Comparison of ENCODE assay signal across 29 cellular contexts in the genomic region with DNA sequence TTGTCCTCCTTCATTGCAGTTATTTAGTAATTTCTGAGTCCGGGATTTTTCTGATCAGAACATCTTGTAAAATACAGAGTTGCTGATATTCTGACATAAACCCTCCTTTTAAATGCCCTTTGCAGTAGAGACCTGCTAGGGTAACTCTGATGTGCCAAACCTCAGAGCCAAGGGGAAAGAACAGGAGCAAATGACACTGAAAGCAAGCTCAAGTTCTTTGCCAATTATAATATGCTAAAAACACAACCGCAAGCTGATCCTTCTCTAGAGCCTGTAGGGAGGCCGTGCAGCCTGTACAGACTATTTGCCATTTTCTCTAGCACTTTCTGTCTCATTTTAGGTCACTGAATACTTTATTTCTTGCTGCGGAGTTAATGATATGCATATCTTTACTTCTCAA.
DNase-seq lines count a peak whose midpoint lies in the region; ATAC-seq and TF ChIP-seq lines count a peak whose summit lies in the region.
"Had no signal": no experiment of that assay in that cellular context is flagged by ENCODE, and none has a peak within 500 bp of the region (broad histone marks: within the 10 kb centered on the region; RNA-seq: fewer than 3 reads in every experiment).

No MANE protein-coding gene starts in this region.

- ATAC-seq in DND-41 (ENCODE audit: insufficient read depth, low read depth): peak; percentile 13; the same call in 2 of the 3 replicates
- ATAC-seq in activated T-helper 17 cell treated with anti-CD3 and anti-CD28 coated beads, Interleukin-2, amount 50 U/mL, for 72 hours (replicated peaks): no peak
- no peak for ATAC-seq in naive thymus-derived CD8-positive, alpha-beta T cell
- ATAC-seq: activated CD8-positive, alpha-beta T cell treated with anti-CD3 and anti-CD28 coated beads for 36 hours; HepG2; sciatic nerve; stimulated activated memory B cell treated with anti-CD40 and anti-IgM and Interleukin-4, amounts not matched to agents 10 μg/mL and 1 μg/mL and 100 μg/mL, for 72 hours had no signal

- H3K9me3 ChIP-seq in DND-41 (ENCODE audit: insufficient read depth, low read length, severe bottlenecking) (peaks cover 6% of the 10 kb centered on the region), tibial nerve (peaks cover 0 to 4% (median 0%) of the 10 kb centered on the region in 4 donors), A673 (ENCODE audit: low read depth, low read length, poor library complexity, severe bottlenecking) (no peaks in the 10 kb centered on the region)
- H3K9me3 ChIP-seq: ascending aorta, esophagus muscularis mucosa, SJSA1 had no signal

- CTCF ChIA-PET in A673 (lab: Charles Lee): no interaction called here

- no peaks in the 10 kb centered on the region for H3K36me3 Mint-ChIP-seq in activated T-helper 17 cell treated with anti-CD3 and anti-CD28 coated beads, Interleukin-2, amount 50 U/mL, for 72 hours (ENCODE audit: low read depth)
- H3K36me3 Mint-ChIP-seq in naive thymus-derived CD8-positive, alpha-beta T cell: peaks cover 0 to 6% (median 4%) of the 10 kb centered on the region in 3 donors

- H3K4me1 Mint-ChIP-seq in activated T-helper 17 cell treated with anti-CD3 and anti-CD28 coated beads, Interleukin-2, amount 50 U/mL, for 72 hours: peaks cover 38% of the 10 kb centered on the region
- peaks cover 42 to 77% (median 73%) of the 10 kb centered on the region in 4 donors for H3K4me1 Mint-ChIP-seq in naive thymus-derived CD8-positive, alpha-beta T cell

- DNase-seq in DMS79 treated with DMSO at 0.1 percent for 48 hours (lab: John Stamatoyannopoulos, UW) (peak; percentile 10), DMS79 (lab: John Stamatoyannopoulos, UW) (no peak), DND-41 (peak; percentile 42), tibial nerve (ENCODE audit: low spot score in 2 of 2) (no peak), A673 (ENCODE audit: low spot score) (no peak), amniotic stem cell (lab: John Stamatoyannopoulos, UW) (no peak)
- DNase-seq in naive thymus-derived CD8-positive, alpha-beta T cell: no peak
- DNase-seq: activated CD4-positive, CD25-positive, alpha-beta regulatory T cell treated with anti-CD3 and anti-CD28 coated beads, Interleukin-2, amount 50 U/mL, for 72 hours; activated CD8-positive, alpha-beta T cell treated with anti-CD3 and anti-CD28 coated beads for 36 hours; activated naive CD8-positive, alpha-beta T cell treated with anti-CD3 and anti-CD28 coated beads for 36 hours; CD8-positive, alpha-beta memory T cell; DMS 273 treated with DMSO at 0.1 percent for 48 hours; GOT3; NCI-H1105; NCI-H2029; NCI-H446; stimulated activated CD4-positive, alpha-beta T cell treated with anti-CD3 and anti-CD28 coated beads, Interleukin-4, amount 100 ng/mL, for 4 hours; substantia nigra had no signal

- H3K9me3 Mint-ChIP-seq in activated T-helper 17 cell treated with anti-CD3 and anti-CD28 coated beads, Interleukin-2, amount 50 U/mL, for 72 hours: peaks cover 4% of the 10 kb centered on the region
- H3K9me3 Mint-ChIP-seq in naive thymus-derived CD8-positive, alpha-beta T cell: peaks cover 0 to 8% (median 2%) of the 10 kb centered on the region in 9 donors
- H3K9me3 Mint-ChIP-seq: dendritic cell treated with granulocyte-macrophage colony-stimulating factor and Interleukin-4, amounts not matched to agents 40 ng/mL and 50 ng/mL, for 4 days; stimulated activated memory B cell treated with anti-CD40 and anti-IgM and Interleukin-4, amounts not matched to agents 10 μg/mL and 1 μg/mL and 100 μg/mL, for 72 hours had no signal

- H3K36me3 ChIP-seq in DND-41 (ENCODE audit: insufficient read depth, low read length): peaks cover 4% of the 10 kb centered on the region; the same call in 1 of the 2 replicates
- H3K36me3 ChIP-seq in tibial nerve: no peaks in the 10 kb centered on the region
- no peaks in the 10 kb centered on the region for H3K36me3 ChIP-seq in A673 (ENCODE audit: insufficient read depth, low read length, poor library complexity, severe bottlenecking)
- H3K36me3 ChIP-seq: ascending aorta, esophagus muscularis mucosa, SJSA1 had no signal

- no TSS peak for BruUV-seq in A673 (replicated peaks; lab: Mats Ljungman, UMichigan)

- peak overlapping the region; percentile 64 for H3K9ac ChIP-seq in DND-41 (ENCODE audit: low read depth, low read length)

- H3K79me2 ChIP-seq in DND-41 (ENCODE audit: insufficient read depth, low read length): peaks cover 3% of the 10 kb centered on the region; the same call in 1 of the 2 replicates

- H2AFZ ChIP-seq in DND-41 (ENCODE audit: low read depth, low read length): peak overlapping the region; percentile 38; the same call in 1 of the 2 replicates

- intact Hi-C loops in A673 (cut with micrococcal nuclease; ENCODE audit: unreplicated experiment): no loop called here

- no peak for TF ChIP-seq EP300 in tibial nerve (IDR thresholded peaks at IDR 0.05)

- H3K27ac ChIP-seq in DND-41 (ENCODE audit: low read length) (peak overlapping the region; percentile 98), tibial nerve (no peak overlapping the region), A673 (ENCODE audit: low read depth, low read length, poor library complexity, severe bottlenecking) (no peak overlapping the region)
- H3K27ac ChIP-seq: 22Rv1, ascending aorta, SJSA1 had no signal

- H4K20me1 ChIP-seq in DND-41 (ENCODE audit: insufficient read depth, low read length): no peaks in the 10 kb centered on the region

- H3K27me3 ChIP-seq in DND-41 (ENCODE audit: insufficient read depth, low read length, poor library complexity) (no peaks in the 10 kb centered on the region), tibial nerve (no peaks in the 10 kb centered on the region), A673 (replicated peaks; ENCODE audit: insufficient read depth, low read depth, low read length, poor library complexity) (no peaks in the 10 kb centered on the region)
- H3K27me3 ChIP-seq: ascending aorta, esophagus muscularis mucosa, SJSA1 had no signal

- H3K4me2 ChIP-seq in DND-41 (ENCODE audit: insufficient read depth, low read length): no peak overlapping the region

- no peak for TF ChIP-seq CTCF in DND-41 (IDR thresholded peaks at IDR 0.05; ENCODE audit: borderline replicate concordance, extremely low read depth, low read length, poor library complexity, severe bottlenecking)
- no peak for TF ChIP-seq CTCF in tibial nerve (IDR thresholded peaks at IDR 0.05)
- no peak for TF ChIP-seq CTCF in A673 (conservative IDR thresholded peaks at IDR 0.05; ENCODE audit: low read depth, low read length)

- TF ChIP-seq POLR2A in tibial nerve (IDR thresholded peaks at IDR 0.05): no peak

- WGBS in tibial nerve, 2 donors: 78 to 84% methylated on average over 4 of the region's 4 CpGs

- POLR2A ChIA-PET in naive thymus-derived CD8-positive, alpha-beta T cell (lab: Charles Lee): interaction anchor here (0.6 to 2.5 kb wide), 2 partner anchors 16 to 57 kb away, joined by 3 to 11 read pairs; no protein-coding TSS in a partner anchor
- POLR2A ChIA-PET in A673 (lab: Charles Lee; ENCODE audit: low non-redundant PET): no interaction called here

- no peaks in the 10 kb centered on the region for H3K27me3 Mint-ChIP-seq in activated T-helper 17 cell treated with anti-CD3 and anti-CD28 coated beads, Interleukin-2, amount 50 U/mL, for 72 hours
- no peaks in the 10 kb centered on the region for H3K27me3 Mint-ChIP-seq in naive thymus-derived CD8-positive, alpha-beta T cell
- H3K27me3 Mint-ChIP-seq: activated CD8-positive, alpha-beta T cell treated with anti-CD3 and anti-CD28 coated beads for 36 hours; activated naive CD8-positive, alpha-beta T cell treated with anti-CD3 and anti-CD28 coated beads for 36 hours; CD8-positive, alpha-beta memory T cell; stimulated activated memory B cell treated with anti-CD40 and anti-IgM and Interleukin-4, amounts not matched to agents 10 μg/mL and 1 μg/mL and 100 μg/mL, for 72 hours had no signal

- H3K4me3 Mint-ChIP-seq in activated T-helper 17 cell treated with anti-CD3 and anti-CD28 coated beads, Interleukin-2, amount 50 U/mL, for 72 hours: peak overlapping the region; percentile 2
- peak overlapping the region in 5 of 10 donors; percentile 26 to 56 (median 34) for H3K4me3 Mint-ChIP-seq in naive thymus-derived CD8-positive, alpha-beta T cell
- H3K4me3 Mint-ChIP-seq: activated CD8-positive, alpha-beta T cell treated with anti-CD3 and anti-CD28 coated beads for 36 hours; activated naive CD8-positive, alpha-beta T cell treated with anti-CD3 and anti-CD28 coated beads for 36 hours; CD8-positive, alpha-beta memory T cell; dendritic cell treated with granulocyte-macrophage colony-stimulating factor and Interleukin-4, amounts not matched to agents 40 ng/mL and 50 ng/mL, for 4 days; stimulated activated memory B cell treated with anti-CD40 and anti-IgM and Interleukin-4, amounts not matched to agents 10 μg/mL and 1 μg/mL and 100 μg/mL, for 72 hours had no signal

- no peak overlapping the region for H3K4me3 ChIP-seq in DND-41 (ENCODE audit: low read depth in 1 of 2, low read length in 2 of 2)
- no peak overlapping the region for H3K4me3 ChIP-seq in tibial nerve
- H3K4me3 ChIP-seq in A673 (ENCODE audit: low read depth, low read length, poor library complexity, severe bottlenecking): no peak overlapping the region
- H3K4me3 ChIP-seq: ascending aorta, esophagus muscularis mucosa, lung, SJSA1 had no signal

- H3K27ac Mint-ChIP-seq in activated T-helper 17 cell treated with anti-CD3 and anti-CD28 coated beads, Interleukin-2, amount 50 U/mL, for 72 hours: no peak overlapping the region
- H3K27ac Mint-ChIP-seq in naive thymus-derived CD8-positive, alpha-beta T cell: peak overlapping the region in 9 of 10 donors; percentile 14 to 83 (median 59)
- H3K27ac Mint-ChIP-seq: activated CD8-positive, alpha-beta T cell treated with anti-CD3 and anti-CD28 coated beads for 36 hours; activated naive CD8-positive, alpha-beta T cell treated with anti-CD3 and anti-CD28 coated beads for 36 hours; dendritic cell treated with granulocyte-macrophage colony-stimulating factor and Interleukin-4, amounts not matched to agents 40 ng/mL and 50 ng/mL, for 4 days; progenitor cell of endocrine pancreas; stimulated activated memory B cell treated with anti-CD40 and anti-IgM and Interleukin-4, amounts not matched to agents 10 μg/mL and 1 μg/mL and 100 μg/mL, for 72 hours had no signal

- H3K4me1 ChIP-seq in DND-41 (ENCODE audit: insufficient read depth, low read length) (peaks cover 98% of the 10 kb centered on the region), tibial nerve (no peaks in the 10 kb centered on the region), A673 (ENCODE audit: insufficient read depth, low read length, poor library complexity, severe bottlenecking) (peaks cover 17% of the 10 kb centered on the region)
- H3K4me1 ChIP-seq: ascending aorta, SJSA1 had no signal

Comparison
In these comparisons a context has a peak if more than half of its experiments do, and no peak if none do; other contexts are left out.
1. DNase-seq: peak in DMS79 treated with DMSO at 0.1 percent for 48 hours (single experiment) and DND-41 (single experiment); none in DMS79 (single experiment), naive thymus-derived CD8-positive, alpha-beta T cell (0 of 10), tibial nerve (0 of 2), A673 (single experiment) and amniotic stem cell (single experiment).